In genomic region chrX:132488092-132488749, GRCh38 we compare ENCODE assay signal across 8 cellular contexts. TPM values are rescaled to one million over a fixed set of nuclear protein-coding genes. Genes with fewer than 3 reads are reported as not detected.
A peak's percentile ranks its signal among the peaks of the same experiment; 100 is the strongest.
DNase-seq lines count a peak whose midpoint lies in the region; ATAC-seq, FAIRE-seq and TF ChIP-seq lines count a peak whose summit lies in the region.

No MANE protein-coding gene starts in this region.

- ATAC-seq in gastroesophageal sphincter, result no peak

- peaks cover 33% of the 10 kb centered on the region for H3K4me1 Mint-ChIP-seq in progenitor cell of endocrine pancreas (ENCODE audit: low read depth)

- peak; percentile 18 for DNase-seq in DMS79 treated with DMSO at 0.1 percent for 48 hours (lab: John Stamatoyannopoulos, UW)
- DNase-seq in DMS79 (lab: John Stamatoyannopoulos, UW), result no peak
- peak; percentile 18 for DNase-seq in NCI-H1105 (lab: John Stamatoyannopoulos, UW)
- peak; percentile 17 for DNase-seq in activated CD8-positive, alpha-beta memory T cell treated with anti-CD3 and anti-CD28 coated beads, Interleukin-2, amount 50 U/mL, for 4 hours
- no peak for DNase-seq in progenitor cell of endocrine pancreas (ENCODE audit: low spot score, unreplicated experiment)
- no peak for DNase-seq in kidney glomerular epithelial cell (lab: John Stamatoyannopoulos, UW)
- no peak for DNase-seq in HTR-8/SVneo (ENCODE audit: insufficient read length, low spot score)

- peak overlapping the region; percentile 69 to 87 for H3K4me3 ChIP-seq in gastroesophageal sphincter

- H3K4me1 ChIP-seq in gastroesophageal sphincter, result no peaks in the 10 kb centered on the region

- H3K27ac Mint-ChIP-seq in progenitor cell of endocrine pancreas, result peak overlapping the region; percentile 85

- no peaks in the 10 kb centered on the region for H3K36me3 Mint-ChIP-seq in progenitor cell of endocrine pancreas (ENCODE audit: insufficient read depth)

- peak overlapping the region; percentile 54 to 80 (median 66) for H3K27ac ChIP-seq in gastroesophageal sphincter

- no peak for TF ChIP-seq EP300 in gastroesophageal sphincter (IDR thresholded peaks at IDR 0.05)

- TF ChIP-seq POLR2A in gastroesophageal sphincter (IDR thresholded peaks at IDR 0.05), result no peak

- H3K27me3 Mint-ChIP-seq in progenitor cell of endocrine pancreas, result peaks cover 30% of the 10 kb centered on the region

- no peaks in the 10 kb centered on the region for H3K9me3 Mint-ChIP-seq in progenitor cell of endocrine pancreas (ENCODE audit: low read depth)

- WGBS in gastroesophageal sphincter (ENCODE audit: low coverage in 1 of 2), 2 donors, result 4 to 30% methylated on average over 9 to 10 of the region's 10 CpGs

- no peaks in the 10 kb centered on the region for H3K9me3 ChIP-seq in gastroesophageal sphincter

- TF ChIP-seq CTCF in gastroesophageal sphincter (IDR thresholded peaks at IDR 0.05) (no peak), progenitor cell of endocrine pancreas (IDR thresholded peaks at IDR 0.05; ENCODE audit: unreplicated experiment) (no peak)

- no peaks in the 10 kb centered on the region for H3K27me3 ChIP-seq in gastroesophageal sphincter

- FAIRE-seq in HTR-8/SVneo (lab: Jason Lieb, UNC), result no peak

- no peaks in the 10 kb centered on the region for H3K36me3 ChIP-seq in gastroesophageal sphincter

- peak overlapping the region; percentile 79 for H3K4me3 Mint-ChIP-seq in progenitor cell of endocrine pancreas (ENCODE audit: low read depth)

RNA-seq across cellular contexts. Expression of gene MBNL3, which starts 0.6 kb away (rescaled TPM):
- total RNA-seq in gastroesophageal sphincter, result 10 to 100 TPM in 1 of 4 donors, 1 to 10 TPM in 3; 3.9 to 13.5 (median 5.5) TPM
- 8.2 and 9.7 TPM in 2 replicates for total RNA-seq in progenitor cell of endocrine pancreas

Comparison
In these comparisons a context has a peak if more than half of its experiments do, and no peak if none do; other contexts are left out.
1. DNase-seq: peak in DMS79 treated with DMSO at 0.1 percent for 48 hours (single experiment), NCI-H1105 (single experiment) and activated CD8-positive, alpha-beta memory T cell treated with anti-CD3 and anti-CD28 coated beads, Interleukin-2, amount 50 U/mL, for 4 hours (single experiment); none in DMS79 (single experiment), progenitor cell of endocrine pancreas (single experiment), kidney glomerular epithelial cell (single experiment) and HTR-8/SVneo (single experiment).